In genomic region chr11:27471588-27472397, GRCh38 we compare ENCODE assay signal across 8 cellular contexts. TPM values are rescaled to one million over a fixed set of nuclear protein-coding genes. Genes with fewer than 3 reads are reported as not detected.
DNase-seq lines count a peak whose midpoint lies in the region; ATAC-seq lines count a peak whose summit lies in the region.

No MANE protein-coding gene starts in this region.

- H3K4me3 Mint-ChIP-seq in stimulated activated naive CD8-positive, alpha-beta T cell treated with anti-CD3 and anti-CD28 coated beads, Interleukin-15, amount 100 ng/mL, for 72 hours = peak overlapping the region; percentile 75 to 79

- DNase-seq in COLO668 (lab: John Stamatoyannopoulos, UW; ENCODE audit: unreplicated experiment) = peak; percentile 67
- DNase-seq in T-helper 9 cell = peak; percentile 3
- DNase-seq in lung microvascular endothelial cell (ENCODE audit: low read depth in 2 of 2) = peak; percentile 36
- DNase-seq in stimulated activated naive CD8-positive, alpha-beta T cell treated with anti-CD3 and anti-CD28 coated beads, Interleukin-15, amount 100 ng/mL, for 72 hours = peak; percentile 16 to 20
- DNase-seq in putamen (ENCODE audit: low spot score) = no peak

- H3K4me1 Mint-ChIP-seq in stimulated activated naive CD8-positive, alpha-beta T cell treated with anti-CD3 and anti-CD28 coated beads, Interleukin-15, amount 100 ng/mL, for 72 hours = peaks cover 16% of the 10 kb centered on the region

- no peaks in the 10 kb centered on the region for H3K36me3 ChIP-seq in ectodermal cell (ENCODE audit: control insufficient read depth, insufficient read depth, low read length)

- 0% methylated on average over 76 to 79 of the region's 79 CpGs for WGBS in ectodermal cell, 2 experiments

- peak overlapping the region; percentile 88 for H3K4me3 ChIP-seq in ectodermal cell (ENCODE audit: insufficient read depth, low read depth, low read length)

- H3K27ac ChIP-seq in ectodermal cell (ENCODE audit: insufficient read depth, low read depth, low read length, poor library complexity, severe bottlenecking) = peak overlapping the region; percentile 88

- H3K9me3 ChIP-seq in ectodermal cell (ENCODE audit: control insufficient read depth, low read length) = no peaks in the 10 kb centered on the region

- ATAC-seq in GM19395 (IDR thresholded peaks at IDR 0.05; ENCODE audit: unreplicated experiment) (peak; percentile 54), HG03442 (IDR thresholded peaks at IDR 0.05; ENCODE audit: unreplicated experiment) (peak; percentile 32)
- ATAC-seq in stimulated activated naive CD8-positive, alpha-beta T cell treated with anti-CD3 and anti-CD28 coated beads, Interleukin-15, amount 100 ng/mL, for 72 hours = peak; percentile 78

- H3K4me1 ChIP-seq in ectodermal cell (ENCODE audit: control insufficient read depth, insufficient read depth, low read length) = peaks cover 14% of the 10 kb centered on the region

- no peaks in the 10 kb centered on the region for H3K9me3 Mint-ChIP-seq in stimulated activated naive CD8-positive, alpha-beta T cell treated with anti-CD3 and anti-CD28 coated beads, Interleukin-15, amount 100 ng/mL, for 72 hours

- no peaks in the 10 kb centered on the region for H3K27me3 ChIP-seq in ectodermal cell (ENCODE audit: control insufficient read depth, insufficient read depth, low read length, poor library complexity, severe bottlenecking)

- H3K27me3 Mint-ChIP-seq in stimulated activated naive CD8-positive, alpha-beta T cell treated with anti-CD3 and anti-CD28 coated beads, Interleukin-15, amount 100 ng/mL, for 72 hours = peaks cover 28% of the 10 kb centered on the region

- H3K27ac Mint-ChIP-seq in stimulated activated naive CD8-positive, alpha-beta T cell treated with anti-CD3 and anti-CD28 coated beads, Interleukin-15, amount 100 ng/mL, for 72 hours = no peak overlapping the region

RNA-seq across cellular contexts. Expression of gene LGR4, which starts 0.8 kb away (rescaled TPM):
- 93.0 TPM for polyA plus RNA-seq in ectodermal cell (2013, experiment 1 of 4)
- polyA plus RNA-seq in ectodermal cell (2013, experiment 2 of 4) = 110 TPM
- 108 TPM for polyA plus RNA-seq in ectodermal cell (2013, experiment 3 of 4)
- 116 TPM for polyA plus RNA-seq in ectodermal cell (2013, experiment 4 of 4)
- total RNA-seq in lung microvascular endothelial cell = 1.6 and 1.7 TPM in 2 replicates

RNA-seq across cellular contexts. Expression of gene LIN7C, which starts 34.8 kb away (rescaled TPM):
- polyA plus RNA-seq in ectodermal cell (2013, experiment 1 of 4) = 31.3 TPM
- 26.6 TPM for polyA plus RNA-seq in ectodermal cell (2013, experiment 2 of 4)
- 17.0 TPM for polyA plus RNA-seq in ectodermal cell (2013, experiment 3 of 4)
- 16.7 TPM for polyA plus RNA-seq in ectodermal cell (2013, experiment 4 of 4)
- total RNA-seq in lung microvascular endothelial cell = 27.5 and 43.7 TPM in 2 replicates
